Comparison of ENCODE assay signal across 8 cellular contexts in the genomic region with DNA sequence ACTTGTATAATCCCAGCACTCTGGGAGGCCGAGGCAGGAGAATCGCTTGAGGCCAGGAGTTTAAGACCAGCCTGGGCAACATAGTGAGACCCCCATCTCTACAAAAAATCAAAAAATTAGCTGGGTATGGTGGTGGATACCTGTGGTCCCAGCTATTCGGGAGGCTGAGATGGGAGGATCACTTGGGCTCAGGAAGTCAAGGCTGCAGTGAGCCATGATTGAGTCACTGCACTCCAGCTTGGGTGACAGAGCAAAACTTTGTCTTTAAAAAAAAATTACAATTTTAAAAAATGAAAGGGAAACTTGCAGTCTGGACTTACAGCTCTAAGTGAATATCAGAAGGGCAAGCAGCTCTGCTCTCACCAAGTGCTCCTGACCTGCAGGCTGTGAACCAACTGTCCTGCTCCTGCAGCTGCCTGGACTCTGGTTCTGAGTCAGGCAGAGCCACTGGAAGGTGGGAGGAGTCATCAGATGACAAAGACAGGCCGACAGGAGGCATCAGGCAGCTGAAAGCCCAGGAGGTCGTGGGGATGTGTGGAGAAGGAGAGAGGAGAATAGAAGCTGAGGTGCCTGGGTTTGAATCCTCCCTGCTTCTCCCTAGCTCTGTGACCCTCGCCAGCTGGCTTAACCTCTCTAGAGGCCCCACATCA. TPM values are rescaled to one million over a fixed set of nuclear protein-coding genes. Genes with fewer than 3 reads are reported as not detected.
A peak's percentile ranks its signal among the peaks of the same experiment; 100 is the strongest.
DNase-seq lines count a peak whose midpoint lies in the region; ATAC-seq, FAIRE-seq and TF ChIP-seq lines count a peak whose summit lies in the region.

No MANE protein-coding gene starts in this region.

- H3K9me3 ChIP-seq in WERI-Rb-1 (ENCODE audit: severe bottlenecking) (no peaks in the 10 kb centered on the region), ascending aorta (no peaks in the 10 kb centered on the region), tibial artery (no peaks in the 10 kb centered on the region)

- H3K27me3 ChIP-seq in WERI-Rb-1 (ENCODE audit: insufficient read depth, low read depth, severe bottlenecking) (peaks cover 2% of the 10 kb centered on the region), ascending aorta (no peaks in the 10 kb centered on the region), tibial artery (no peaks in the 10 kb centered on the region)

- H3K27ac ChIP-seq in WERI-Rb-1 (no peak overlapping the region), ascending aorta (no peak overlapping the region), tibial artery (no peak overlapping the region)

- H3K4me3 ChIP-seq in WERI-Rb-1 (ENCODE audit: low read depth, low read length) = no peak overlapping the region
- H3K4me3 ChIP-seq in ascending aorta = no peak overlapping the region
- H3K4me3 ChIP-seq in tibial artery = no peak overlapping the region

- ATAC-seq in HG02970 (IDR thresholded peaks at IDR 0.05; ENCODE audit: low FRiP score, unreplicated experiment) = peak; percentile 45
- ATAC-seq in HG03460 (IDR thresholded peaks at IDR 0.05; ENCODE audit: unreplicated experiment) = no peak

- H3K36me3 ChIP-seq in WERI-Rb-1 (no peaks in the 10 kb centered on the region), ascending aorta (peaks cover 28 to 33% of the 10 kb centered on the region in 2 donors), tibial artery (peaks cover 24 to 56% (median 47%) of the 10 kb centered on the region in 3 donors)

- FAIRE-seq in GM18507 (lab: Jason Lieb, UNC) = peak; percentile 21

- intact Hi-C loops in ascending aorta (cut with DNase I) (no loop called here), tibial artery (cut with DNase I; ENCODE audit: low total_unique reads) (no loop called here)

- DNase-seq in ACHN (peak; percentile 31), GM18507 (ENCODE audit: extremely low spot score, insufficient read length, low read depth) (peak; percentile 42), WERI-Rb-1 (peak; percentile 53), kidney glomerular epithelial cell (lab: John Stamatoyannopoulos, UW) (peak; percentile 12), ascending aorta (ENCODE audit: low spot score in 2 of 2) (no peak), tibial artery (no peak)

- TF ChIP-seq CTCF in WERI-Rb-1 (IDR thresholded peaks at IDR 0.05; ENCODE audit: low read depth, low read length) = peak; percentile 41; the same call in 1 of the 2 replicates
- no peak for TF ChIP-seq CTCF in ascending aorta (IDR thresholded peaks at IDR 0.05)
- TF ChIP-seq CTCF in tibial artery (IDR thresholded peaks at IDR 0.05) = no peak

- no peaks in the 10 kb centered on the region for H3K4me1 ChIP-seq in ascending aorta
- no peaks in the 10 kb centered on the region for H3K4me1 ChIP-seq in tibial artery

- in situ Hi-C loops in ACHN (cut with HindIII; ENCODE audit: low pct_ligation_motif_present, low pct_unique_long_range_greater_than_20kb, low sequenced_read_pairs) = no loop called here

RNA-seq across cellular contexts. Expression of gene SMTNL1, which starts 9.6 kb away (rescaled TPM):
- total RNA-seq in ascending aorta = not detected

RNA-seq across cellular contexts. Expression of gene TIMM10, which starts 16.4 kb away (rescaled TPM):
- total RNA-seq in ascending aorta = not detected

RNA-seq across cellular contexts. Expression of gene UBE2L6, which starts 20.5 kb away (rescaled TPM):
- total RNA-seq in ascending aorta = 44.9 TPM

RNA-seq across cellular contexts. Expression of gene SLC43A1, which starts 31.5 kb away (rescaled TPM):
- 18.4 TPM for total RNA-seq in ascending aorta

RNA-seq across cellular contexts. Expression of gene SERPING1, which starts 50.5 kb away (rescaled TPM):
- 607 TPM for total RNA-seq in ascending aorta

Comparison
In these comparisons a context has a peak if more than half of its experiments do, and no peak if none do; other contexts are left out.
1. DNase-seq: peak in ACHN (single experiment), GM18507 (single experiment), WERI-Rb-1 (single experiment) and kidney glomerular epithelial cell (single experiment); none in ascending aorta (0 of 2) and tibial artery (0 of 2).